ENCODE assay signal across 10 cellular contexts in the genomic region with DNA sequence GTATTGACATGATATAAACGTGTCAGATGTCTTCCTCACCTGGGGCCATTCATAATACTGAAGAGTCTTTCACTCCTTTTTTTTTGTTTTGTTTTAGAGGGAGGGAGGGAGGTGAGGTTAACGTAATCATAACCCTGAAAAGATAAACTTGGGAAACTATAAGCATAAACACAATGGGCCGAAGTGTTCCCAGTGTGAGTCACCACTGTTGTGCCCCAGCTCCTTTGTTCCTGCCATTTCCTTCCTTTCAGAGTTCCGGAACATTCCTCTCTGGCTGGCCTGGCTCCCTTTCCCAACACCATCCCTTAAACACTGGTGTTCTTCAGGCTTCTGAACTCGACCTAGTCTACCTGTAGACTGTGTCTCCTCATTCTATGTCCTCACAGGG. TPM values are rescaled to one million over a fixed set of nuclear protein-coding genes. Genes with fewer than 3 reads are reported as not detected.
A peak's percentile ranks its signal among the peaks of the same experiment; 100 is the strongest.
DNase-seq lines count a peak whose midpoint lies in the region; ATAC-seq, FAIRE-seq and TF ChIP-seq lines count a peak whose summit lies in the region.
"Had no signal": no experiment of that assay in that cellular context is flagged by ENCODE, and none has a peak within 500 bp of the region (broad histone marks: within the 10 kb centered on the region; RNA-seq: fewer than 3 reads in every experiment).

No MANE protein-coding gene starts in this region.

- no peak for FAIRE-seq in GM12892 (lab: Jason Lieb, UNC)

- peak; percentile 84 for DNase-seq in H4 (ENCODE audit: low spot score)
- DNase-seq in glomerular endothelial cell (ENCODE audit: extremely low read depth, low read depth, low spot score): peak; percentile 96
- peak; percentile 47 for DNase-seq in renal cortical epithelial cell (ENCODE audit: low read depth)
- no peak for DNase-seq in activated CD4-positive, CD25-positive, alpha-beta regulatory T cell (lab: John Stamatoyannopoulos, UW)
- no peak for DNase-seq in GM12892 (ENCODE audit: insufficient read length)
- DNase-seq in activated naive CD4-positive, alpha-beta T cell treated with anti-CD3 and anti-CD28 coated beads, Interleukin-2, amount 50 U/mL, for 72 hours (ENCODE audit: low spot score in 2 of 2): no peak
- DNase-seq: activated naive CD4-positive, alpha-beta T cell treated with Interleukin-2 at 50 U/mL for 16 hours; testis had no signal

- ATAC-seq in HG02852 (IDR thresholded peaks at IDR 0.05; ENCODE audit: unreplicated experiment): no peak
- ATAC-seq in activated naive CD4-positive, alpha-beta T cell treated with anti-CD3 and anti-CD28 coated beads, Interleukin-2, amount 50 U/mL, for 72 hours: no peak

- peak overlapping the region; percentile 75 for H3K27ac ChIP-seq in angular gyrus (ENCODE audit: low read depth, low read length)
- H3K27ac ChIP-seq: testis had no signal

- H3K9me3 Mint-ChIP-seq in activated naive CD4-positive, alpha-beta T cell treated with anti-CD3 and anti-CD28 coated beads, Interleukin-2, amount 50 U/mL, for 72 hours: no peaks in the 10 kb centered on the region

- H3K27ac Mint-ChIP-seq in activated naive CD4-positive, alpha-beta T cell treated with anti-CD3 and anti-CD28 coated beads, Interleukin-2, amount 50 U/mL, for 72 hours: no peak overlapping the region

- no peaks in the 10 kb centered on the region for H3K36me3 Mint-ChIP-seq in activated naive CD4-positive, alpha-beta T cell treated with anti-CD3 and anti-CD28 coated beads, Interleukin-2, amount 50 U/mL, for 72 hours

- TF ChIP-seq POLR2A in GM12892 (IDR thresholded peaks at IDR 0.05; ENCODE audit: low read depth, low read length): no peak

RNA-seq across cellular contexts. Expression of gene PLD1, which starts 18.6 kb away (rescaled TPM):
- total RNA-seq in H4 (2014; rRNA removed; shearing (Covaris generic)): 14.4 and 19.0 TPM in 2 replicates
- total RNA-seq in glomerular endothelial cell: 47.6 and 48.0 TPM in 2 replicates
- total RNA-seq in renal cortical epithelial cell: 5.9 and 20.4 TPM in 2 replicates
- polyA plus RNA-seq in GM12892 (2012; ENCODE audit: missing spikeins): 5.2 TPM
- under 1 TPM; 0.32 to 0.89 TPM for total RNA-seq in activated naive CD4-positive, alpha-beta T cell treated with anti-CD3 and anti-CD28 coated beads, Interleukin-2, amount 50 U/mL, for 72 hours

RNA-seq across cellular contexts. Expression of gene TMEM212, which starts 51.5 kb away (rescaled TPM):
- not detected in 2 replicates for total RNA-seq in H4 (2014; rRNA removed; shearing (Covaris generic))
- total RNA-seq in glomerular endothelial cell (not detected in 2 replicates), renal cortical epithelial cell (not detected in 2 replicates)
- polyA plus RNA-seq in GM12892 (2012; ENCODE audit: missing spikeins): not detected
- not detected for total RNA-seq in activated naive CD4-positive, alpha-beta T cell treated with anti-CD3 and anti-CD28 coated beads, Interleukin-2, amount 50 U/mL, for 72 hours

Comparison
In these comparisons a context has a peak if more than half of its experiments do, and no peak if none do; other contexts are left out.
1. DNase-seq: peak in H4 (single experiment), glomerular endothelial cell (single experiment) and renal cortical epithelial cell (single experiment); none in activated CD4-positive, CD25-positive, alpha-beta regulatory T cell (0 of 4), GM12892 (single experiment) and activated naive CD4-positive, alpha-beta T cell treated with anti-CD3 and anti-CD28 coated beads, Interleukin-2, amount 50 U/mL, for 72 hours (0 of 2).